In genomic region chr2:157170299-157170698, GRCh38 we compare ENCODE assay signal across 22 cellular contexts.
"Had no signal": no experiment of that assay in that cellular context is flagged by ENCODE, and none has a peak within 500 bp of the region (broad histone marks: within the 10 kb centered on the region; RNA-seq: fewer than 3 reads in every experiment).

No MANE protein-coding gene starts in this region.

- H3K4me1 ChIP-seq: adrenal gland, neural progenitor cell, psoas muscle, spleen, testis had no signal

- H3K27ac ChIP-seq: adrenal gland, hepatocyte, neural progenitor cell, psoas muscle, spleen, testis, VCaP had no signal

- ATAC-seq: left cardiac atrium; psoas muscle; sciatic nerve; stimulated activated memory B cell treated with anti-CD40 and anti-IgM and Interleukin-4, amounts not matched to agents 10 μg/mL and 1 μg/mL and 100 μg/mL, for 72 hours had no signal

- H3K36me3 ChIP-seq: adrenal gland, neural progenitor cell, spleen had no signal

- H3K4me3 ChIP-seq: adrenal gland, hepatocyte, neural progenitor cell, psoas muscle, spleen, testis had no signal

- H3K27me3 ChIP-seq: adrenal gland, hepatocyte, neural progenitor cell, testis had no signal

- DNase-seq: activated CD4-positive, alpha-beta T cell treated with anti-CD3 and anti-CD28 coated beads, Interleukin-2, amount 50 U/mL, for 1 hour; activated CD4-positive, CD25-positive, alpha-beta regulatory T cell treated with anti-CD3 and anti-CD28 coated beads, Interleukin-2, amount 50 U/mL, for 72 hours; activated CD8-positive, alpha-beta memory T cell treated with anti-CD3 and anti-CD28 coated beads for 24 hours; activated CD8-positive, alpha-beta memory T cell treated with anti-CD3 and anti-CD28 coated beads, Interleukin-2, amount 50 U/mL, for 48 hours; activated effector memory CD4-positive, alpha-beta T cell treated with Interleukin-2 at 50 U/mL for 16 hours; activated naive CD4-positive, alpha-beta T cell treated with anti-CD3 and anti-CD28 coated beads, Interleukin-2, amount 50 U/mL, for 16 hours; activated T-cell treated with anti-CD3 and anti-CD28 coated beads, Interleukin-2, amount 50 U/mL, for 48 hours; adrenal gland; caudate nucleus; endodermal cell; left cardiac atrium; mesendoderm; naive thymus-derived CD4-positive, alpha-beta T cell; psoas muscle; spleen; stimulated activated CD4-positive, alpha-beta T cell treated with anti-CD3 and anti-CD28 coated beads, Interleukin-4, amount 100 ng/mL, for 4 hours; testis had no signal

- H3K9me3 ChIP-seq: adrenal gland, psoas muscle, testis had no signal
